ENCODE assay signal across 1 cellular context in genomic region chr12:69239286-69239921, GRCh38.
TF ChIP-seq lines count a peak whose summit lies in the region.

A gene with protein sequence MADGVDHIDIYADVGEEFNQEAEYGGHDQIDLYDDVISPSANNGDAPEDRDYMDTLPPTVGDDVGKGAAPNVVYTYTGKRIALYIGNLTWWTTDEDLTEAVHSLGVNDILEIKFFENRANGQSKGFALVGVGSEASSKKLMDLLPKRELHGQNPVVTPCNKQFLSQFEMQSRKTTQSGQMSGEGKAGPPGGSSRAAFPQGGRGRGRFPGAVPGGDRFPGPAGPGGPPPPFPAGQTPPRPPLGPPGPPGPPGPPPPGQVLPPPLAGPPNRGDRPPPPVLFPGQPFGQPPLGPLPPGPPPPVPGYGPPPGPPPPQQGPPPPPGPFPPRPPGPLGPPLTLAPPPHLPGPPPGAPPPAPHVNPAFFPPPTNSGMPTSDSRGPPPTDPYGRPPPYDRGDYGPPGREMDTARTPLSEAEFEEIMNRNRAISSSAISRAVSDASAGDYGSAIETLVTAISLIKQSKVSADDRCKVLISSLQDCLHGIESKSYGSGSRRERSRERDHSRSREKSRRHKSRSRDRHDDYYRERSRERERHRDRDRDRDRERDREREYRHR (plus strand): TSS chr12:69239569. CDS start chr12:69239647, 78 bp downstream.

TF ChIP-seq in SK-N-SH, 30 proteins besides CTCF, POLR2A, EP300 and RAD21 (continued from another document):
- TF ChIP-seq, protein P1, sequence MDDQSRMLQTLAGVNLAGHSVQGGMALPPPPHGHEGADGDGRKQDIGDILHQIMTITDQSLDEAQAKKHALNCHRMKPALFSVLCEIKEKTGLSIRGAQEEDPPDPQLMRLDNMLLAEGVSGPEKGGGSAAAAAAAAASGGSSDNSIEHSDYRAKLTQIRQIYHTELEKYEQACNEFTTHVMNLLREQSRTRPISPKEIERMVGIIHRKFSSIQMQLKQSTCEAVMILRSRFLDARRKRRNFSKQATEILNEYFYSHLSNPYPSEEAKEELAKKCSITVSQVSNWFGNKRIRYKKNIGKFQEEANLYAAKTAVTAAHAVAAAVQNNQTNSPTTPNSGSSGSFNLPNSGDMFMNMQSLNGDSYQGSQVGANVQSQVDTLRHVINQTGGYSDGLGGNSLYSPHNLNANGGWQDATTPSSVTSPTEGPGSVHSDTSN (IDR thresholded peaks at IDR 0.05), result 0 out of 2 replicates have a peak, but pooled peaks have one; percentile 3
